Comparison of ENCODE assay signal across 1 cellular context in the genomic region with DNA sequence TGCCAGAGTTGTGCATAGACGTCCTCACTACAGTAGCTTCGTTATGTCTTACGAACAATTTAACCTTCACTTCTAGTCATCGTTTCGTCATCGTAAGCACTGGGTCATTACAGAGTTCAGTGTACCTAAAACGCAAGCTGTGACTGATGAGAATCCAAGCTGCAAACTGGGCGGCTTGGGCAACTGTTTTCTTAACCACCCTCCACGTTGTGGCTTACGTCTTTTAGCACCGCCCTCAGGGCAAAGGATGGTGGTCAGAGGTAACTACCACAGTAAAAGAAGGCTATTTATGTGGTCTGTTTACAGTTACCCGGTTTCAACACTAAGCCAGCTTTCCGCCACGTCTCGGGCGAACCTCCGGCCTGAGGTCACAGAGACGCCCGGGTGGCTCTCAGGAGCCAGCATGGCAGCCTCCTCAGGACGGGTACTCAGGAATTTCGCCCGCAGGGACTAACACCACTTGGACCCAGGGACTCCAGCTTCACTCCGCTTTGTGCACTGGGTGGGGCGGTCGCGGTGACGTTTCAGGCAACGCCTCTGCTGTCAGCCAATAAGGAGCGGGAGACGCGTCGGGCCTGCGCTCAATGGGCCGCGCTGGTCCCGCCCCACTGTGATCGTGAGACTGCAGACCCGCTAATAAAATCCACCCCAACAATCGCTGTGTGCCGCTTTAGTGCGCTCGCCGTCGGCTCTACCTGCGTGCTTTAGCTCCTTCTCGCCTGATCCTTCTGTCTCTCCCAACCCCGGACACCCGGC.
TF ChIP-seq lines count a peak whose summit lies in the region.

CTH (plus strand) TSS at position 665 of the 756 bp plus-strand sequence. CDS start 148 bp downstream, outside the sequence.

TF ChIP-seq in HepG2, 621 proteins besides CTCF, POLR2A, EP300 and RAD21 (continued from another document and continues in another):
- peak; percentile 81 for TF ChIP-seq UBTF (CRISPR knock-in tag; IDR thresholded peaks at IDR 0.05)
- TF ChIP-seq SMARCE1 (IDR thresholded peaks at IDR 0.05; ENCODE audit: borderline replicate concordance) = no peak
- TF ChIP-seq, protein P1, sequence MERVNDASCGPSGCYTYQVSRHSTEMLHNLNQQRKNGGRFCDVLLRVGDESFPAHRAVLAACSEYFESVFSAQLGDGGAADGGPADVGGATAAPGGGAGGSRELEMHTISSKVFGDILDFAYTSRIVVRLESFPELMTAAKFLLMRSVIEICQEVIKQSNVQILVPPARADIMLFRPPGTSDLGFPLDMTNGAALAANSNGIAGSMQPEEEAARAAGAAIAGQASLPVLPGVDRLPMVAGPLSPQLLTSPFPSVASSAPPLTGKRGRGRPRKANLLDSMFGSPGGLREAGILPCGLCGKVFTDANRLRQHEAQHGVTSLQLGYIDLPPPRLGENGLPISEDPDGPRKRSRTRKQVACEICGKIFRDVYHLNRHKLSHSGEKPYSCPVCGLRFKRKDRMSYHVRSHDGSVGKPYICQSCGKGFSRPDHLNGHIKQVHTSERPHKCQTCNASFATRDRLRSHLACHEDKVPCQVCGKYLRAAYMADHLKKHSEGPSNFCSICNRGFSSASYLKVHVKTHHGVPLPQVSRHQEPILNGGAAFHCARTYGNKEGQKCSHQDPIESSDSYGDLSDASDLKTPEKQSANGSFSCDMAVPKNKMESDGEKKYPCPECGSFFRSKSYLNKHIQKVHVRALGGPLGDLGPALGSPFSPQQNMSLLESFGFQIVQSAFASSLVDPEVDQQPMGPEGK (CRISPR knock-in tag; IDR thresholded peaks at IDR 0.05) = peak; percentile 30; the same call in 1 of the 2 replicates
- TF ChIP-seq MTERF4 (CRISPR knock-in tag; IDR thresholded peaks at IDR 0.05) = no peak; the same call in 1 of the 2 replicates
- TF ChIP-seq NAIF1 (CRISPR knock-in tag; IDR thresholded peaks at IDR 0.05; ENCODE audit: borderline replicate concordance) = peak; percentile 64; the same call in 1 of the 2 replicates
- TF ChIP-seq ZNF124 (CRISPR knock-in tag; IDR thresholded peaks at IDR 0.05) = peak; percentile 86; the same call in 1 of the 2 replicates
- TF ChIP-seq ZNF367 (CRISPR knock-in tag; IDR thresholded peaks at IDR 0.05; ENCODE audit: borderline replicate concordance) = no peak
- peak; percentile 60; the same call in 1 of the 2 replicates for TF ChIP-seq ELF3 (CRISPR knock-in tag; IDR thresholded peaks at IDR 0.05)
- no peak for TF ChIP-seq GRHL1 (CRISPR knock-in tag; conservative IDR thresholded peaks at IDR 0.05)
- peak; percentile 59 for TF ChIP-seq KDM2A (CRISPR knock-in tag; IDR thresholded peaks at IDR 0.05; ENCODE audit: borderline replicate concordance, low read depth)
- peak; percentile 60; the same call in 1 of the 2 replicates for TF ChIP-seq FOXC1 (CRISPR knock-in tag; IDR thresholded peaks at IDR 0.05; ENCODE audit: borderline replicate concordance)
- no peak for TF ChIP-seq TBL1XR1 (IDR thresholded peaks at IDR 0.05; ENCODE audit: borderline replicate concordance, low read length, partially characterized antibody)
- TF ChIP-seq TP53 (CRISPR knock-in tag; conservative IDR thresholded peaks at IDR 0.05) = no peak
- TF ChIP-seq ATF7-NPFF (CRISPR knock-in tag; IDR thresholded peaks at IDR 0.05; ENCODE audit: low read depth) = peak; percentile 88
- no peak for TF ChIP-seq HDAC6 (IDR thresholded peaks at IDR 0.05; ENCODE audit: low read depth, low read length)
- no peak for TF ChIP-seq RBM22 (optimal IDR thresholded peaks at IDR 0.05; ENCODE audit: low read length)
- TF ChIP-seq PHB2 (IDR thresholded peaks at IDR 0.05; ENCODE audit: partially characterized antibody) = no peak
- peak; percentile 69 for TF ChIP-seq SALL1 (CRISPR knock-in tag; IDR thresholded peaks at IDR 0.05)
- TF ChIP-seq ERF (CRISPR knock-in tag; IDR thresholded peaks at IDR 0.05) = peak; percentile 75
- TF ChIP-seq GZF1 (CRISPR knock-in tag; IDR thresholded peaks at IDR 0.05) = peak; percentile 79
- TF ChIP-seq RCOR2 (CRISPR knock-in tag; IDR thresholded peaks at IDR 0.05) = no peak; the same call in 1 of the 2 replicates
- no peak for TF ChIP-seq AGO1 (IDR thresholded peaks at IDR 0.05; ENCODE audit: low read depth, low read length, poor library complexity, severe bottlenecking)
- TF ChIP-seq ZKSCAN1 (IDR thresholded peaks at IDR 0.05; ENCODE audit: low read length) = no peak
- no peak for TF ChIP-seq ZNF704 (CRISPR knock-in tag; IDR thresholded peaks at IDR 0.05; ENCODE audit: borderline replicate concordance)
- no peak for TF ChIP-seq SMYD3 (CRISPR knock-in tag; IDR thresholded peaks at IDR 0.05)
- no peak for TF ChIP-seq ZNF446 (CRISPR knock-in tag; IDR thresholded peaks at IDR 0.05)
- peak; percentile 19; the same call in 1 of the 2 replicates for TF ChIP-seq AKNA (CRISPR knock-in tag; IDR thresholded peaks at IDR 0.05; ENCODE audit: borderline replicate concordance)
- TF ChIP-seq SNAI1 (CRISPR knock-in tag; IDR thresholded peaks at IDR 0.05; ENCODE audit: borderline replicate concordance) = 0 out of 2 replicates have a peak, but pooled peaks have one; percentile 74
- peak; percentile 58 for TF ChIP-seq SP5 (CRISPR knock-in tag; IDR thresholded peaks at IDR 0.05; ENCODE audit: borderline replicate concordance, low read depth)
- peak; percentile 84 for TF ChIP-seq SP2 (CRISPR knock-in tag; IDR thresholded peaks at IDR 0.05)
- peak; percentile 94 for TF ChIP-seq RFXAP (CRISPR knock-in tag; IDR thresholded peaks at IDR 0.05; ENCODE audit: borderline replicate concordance)
- TF ChIP-seq RXRB (CRISPR knock-in tag; IDR thresholded peaks at IDR 0.05; ENCODE audit: borderline replicate concordance) = peak; percentile 43; the same call in 1 of the 2 replicates
- TF ChIP-seq ZBTB20 (CRISPR knock-in tag; IDR thresholded peaks at IDR 0.05; ENCODE audit: borderline replicate concordance, low read depth) = peak; percentile 75; the same call in 1 of the 2 replicates
- TF ChIP-seq TRAFD1 (CRISPR knock-in tag; IDR thresholded peaks at IDR 0.05; ENCODE audit: borderline replicate concordance) = peak; percentile 34; the same call in 1 of the 2 replicates
- TF ChIP-seq HOXD1 (CRISPR knock-in tag; IDR thresholded peaks at IDR 0.05) = peak; percentile 67; the same call in 1 of the 2 replicates
- TF ChIP-seq TBX2 (CRISPR knock-in tag; IDR thresholded peaks at IDR 0.05; ENCODE audit: borderline replicate concordance) = peak; percentile 82; the same call in 1 of the 2 replicates
- no peak for TF ChIP-seq ZNF34 (CRISPR knock-in tag; IDR thresholded peaks at IDR 0.05; ENCODE audit: borderline replicate concordance)
- TF ChIP-seq ZNF839 (CRISPR knock-in tag; IDR thresholded peaks at IDR 0.05; ENCODE audit: borderline replicate concordance) = peak; percentile 72; the same call in 1 of the 2 replicates
- no peak for TF ChIP-seq ZNF33A (CRISPR knock-in tag; IDR thresholded peaks at IDR 0.05; ENCODE audit: borderline replicate concordance)
- TF ChIP-seq ZNF292 (CRISPR knock-in tag; IDR thresholded peaks at IDR 0.05; ENCODE audit: borderline replicate concordance, low read depth) = peak; percentile 78
- peak; percentile 70 for TF ChIP-seq FOXK1 (CRISPR knock-in tag; IDR thresholded peaks at IDR 0.05; ENCODE audit: borderline replicate concordance, low read depth)
- no peak for TF ChIP-seq ZFP82 (CRISPR knock-in tag; IDR thresholded peaks at IDR 0.05; ENCODE audit: borderline replicate concordance)
- TF ChIP-seq THAP11 (CRISPR knock-in tag; IDR thresholded peaks at IDR 0.05) = no peak; the same call in none of the 2 replicates
- no peak for TF ChIP-seq TEAD3 (CRISPR knock-in tag; optimal IDR thresholded peaks at IDR 0.05; ENCODE audit: borderline replicate concordance)
- TF ChIP-seq ZMYM4 (CRISPR knock-in tag; IDR thresholded peaks at IDR 0.05) = peak; percentile 98
- no peak for TF ChIP-seq ZNF431 (CRISPR knock-in tag; IDR thresholded peaks at IDR 0.05; ENCODE audit: borderline replicate concordance, low read depth)
